ENCODE assay signal across 9 cellular contexts in genomic region chr22:37525073-37525745, GRCh38. TPM values are rescaled to one million over a fixed set of nuclear protein-coding genes. Genes with fewer than 3 reads are reported as not detected.
A peak's percentile ranks its signal among the peaks of the same experiment; 100 is the strongest.
DNase-seq lines count a peak whose midpoint lies in the region; ATAC-seq and TF ChIP-seq lines count a peak whose summit lies in the region.
"Had no signal": no experiment of that assay in that cellular context is flagged by ENCODE, and none has a peak within 500 bp of the region (broad histone marks: within the 10 kb centered on the region; RNA-seq: fewer than 3 reads in every experiment).

No MANE protein-coding gene starts in this region.

- no peak overlapping the region for H3K4me3 ChIP-seq in epithelial cell of esophagus (ENCODE audit: low read length)
- no peak overlapping the region for H3K4me3 ChIP-seq in retinal pigment epithelial cell (ENCODE audit: low read length)
- H3K4me3 ChIP-seq in lower leg skin (ENCODE audit: low read depth, poor library complexity, severe bottlenecking), result no peak overlapping the region

- TF ChIP-seq CTCF in epithelial cell of esophagus (IDR thresholded peaks at IDR 0.05; ENCODE audit: insufficient read depth, low read depth, low read length, missing control alignments) (no peak), retinal pigment epithelial cell (conservative IDR thresholded peaks at IDR 0.05; ENCODE audit: low read depth, low read length) (no peak), lower leg skin (IDR thresholded peaks at IDR 0.05) (no peak)

- TF ChIP-seq POLR2A in lower leg skin (IDR thresholded peaks at IDR 0.05), result no peak

- ATAC-seq in activated CD4-positive, CD25-positive, alpha-beta regulatory T cell treated with anti-CD3 and anti-CD28 coated beads, Interleukin-2, amount 50 U/mL, for 24 hours, result peak; percentile 17 to 46

- intact Hi-C loops in lower leg skin (cut with DNase I; ENCODE audit: low total_unique reads), result loop anchor here (10.0 kb wide), 1 partner anchor 60 kb away; the partner anchor contains the start of gene LGALS2

- DNase-seq in activated CD4-positive, CD25-positive, alpha-beta regulatory T cell treated with anti-CD3 and anti-CD28 coated beads, Interleukin-2, amount 50 U/mL, for 72 hours, result no peak
- DNase-seq in NCI-H460 (ENCODE audit: extremely low read depth, low read depth), result peak; percentile 50
- DNase-seq in epithelial cell of esophagus (ENCODE audit: low read depth), result peak; percentile 94
- DNase-seq in retinal pigment epithelial cell (ENCODE audit: low read depth), result peak; percentile 17
- no peak for DNase-seq in lower leg skin (ENCODE audit: low spot score in 2 of 2)
- DNase-seq in globus pallidus (ENCODE audit: low spot score), result no peak
- DNase-seq in Ammon's horn (ENCODE audit: low spot score), result no peak
- DNase-seq: 8988T had no signal

- 25 to 44% methylated on average over 6 to 7 of the region's 10 CpGs for WGBS in lower leg skin, 2 donors

RNA-seq across cellular contexts. Expression of gene CARD10, which starts 6.0 kb away (rescaled TPM):
- total RNA-seq in NCI-H460 (2014; rRNA removed; shearing (Covaris generic)), result 3.1 and 4.7 TPM in 2 replicates
- 7.2 and 7.8 TPM in 2 replicates for polyA plus RNA-seq in NCI-H460 (2014; cell fraction: nucleus; rRNA removed)
- total RNA-seq in lower leg skin, result 10 to 100 TPM; 13.2 to 22.5 (median 18.6) TPM

RNA-seq across cellular contexts. Expression of gene CDC42EP1, which starts 35.1 kb away (rescaled TPM):
- total RNA-seq in NCI-H460 (2014; rRNA removed; shearing (Covaris generic)), result 43.7 and 59.0 TPM in 2 replicates
- polyA plus RNA-seq in NCI-H460 (2014; cell fraction: nucleus; rRNA removed), result 25.0 and 26.6 TPM in 2 replicates
- total RNA-seq in lower leg skin, result 10 to 100 TPM; 44.4 to 80.1 (median 70.5) TPM

RNA-seq across cellular contexts. Expression of gene MFNG, which starts 39.0 kb away (rescaled TPM):
- total RNA-seq in NCI-H460 (2014; rRNA removed; shearing (Covaris generic)), result not detected in 2 replicates
- 1.1 and 4.1 TPM in 2 replicates for polyA plus RNA-seq in NCI-H460 (2014; cell fraction: nucleus; rRNA removed)
- total RNA-seq in lower leg skin, result 10 to 100 TPM in 1 of 4 donors, 1 to 10 TPM in 3; 5.7 to 13.0 (median 6.3) TPM

RNA-seq across cellular contexts. Expression of gene LGALS2, which starts 54.7 kb away (rescaled TPM):
- total RNA-seq in NCI-H460 (2014; rRNA removed; shearing (Covaris generic)), result not detected in 2 replicates
- polyA plus RNA-seq in NCI-H460 (2014; cell fraction: nucleus; rRNA removed), result not detected in 2 replicates
- total RNA-seq in lower leg skin, result 1 to 10 TPM in 1 of 4 donors, not detected in 3; 1.4 TPM

Comparison
In these comparisons a context has a peak if more than half of its experiments do, and no peak if none do; other contexts are left out.
1. DNase-seq: peak in NCI-H460 (single experiment), epithelial cell of esophagus (single experiment) and retinal pigment epithelial cell (single experiment); none in activated CD4-positive, CD25-positive, alpha-beta regulatory T cell treated with anti-CD3 and anti-CD28 coated beads, Interleukin-2, amount 50 U/mL, for 72 hours (single experiment), lower leg skin (0 of 2), globus pallidus (single experiment) and Ammon's horn (single experiment).